Comparison of ENCODE assay signal across 8 cellular contexts in genomic region chr10:24866615-24867583, GRCh38.
A peak's percentile ranks its signal among the peaks of the same experiment; 100 is the strongest.
DNase-seq lines count a peak whose midpoint lies in the region; ATAC-seq and TF ChIP-seq lines count a peak whose summit lies in the region.

No MANE protein-coding gene starts in this region.

- ATAC-seq in mucosa of descending colon (peak; percentile 77), HG03045 (IDR thresholded peaks at IDR 0.05; ENCODE audit: unreplicated experiment) (no peak), HG03521 (IDR thresholded peaks at IDR 0.05; ENCODE audit: unreplicated experiment) (no peak), HG02798 (IDR thresholded peaks at IDR 0.05; ENCODE audit: poor library complexity, unreplicated experiment) (no peak)

- intact Hi-C loops in mucosa of descending colon (cut with DNase I, micrococcal nuclease): no loop called here

- H3K4me3 ChIP-seq in mucosa of descending colon: no peak overlapping the region

- no peaks in the 10 kb centered on the region for H3K9me3 ChIP-seq in mucosa of descending colon

- peak; percentile 10 for DNase-seq in CD1c-positive myeloid dendritic cell (ENCODE audit: extremely low spot score)
- DNase-seq in NCI-H2107 treated with DMSO at 0.1 percent for 48 hours (lab: John Stamatoyannopoulos, UW; ENCODE audit: unreplicated experiment): peak; percentile 56
- DNase-seq in dedifferentiated amniotic fluid mesenchymal stem cell (ENCODE audit: extremely low spot score): peak; percentile 45
- DNase-seq in mucosa of descending colon: peak in 2 of 3 donors; percentile 51 to 56
- no peak for DNase-seq in DMS114 treated with DMSO at 0.1 percent for 48 hours (lab: John Stamatoyannopoulos, UW; ENCODE audit: unreplicated experiment)

- H3K4me1 ChIP-seq in mucosa of descending colon (ENCODE audit: low read depth): no peaks in the 10 kb centered on the region

- no peak for TF ChIP-seq CTCF in mucosa of descending colon (IDR thresholded peaks at IDR 0.05)

- H3K36me3 ChIP-seq in mucosa of descending colon (ENCODE audit: low read depth): no peaks in the 10 kb centered on the region
